8 cellular contexts compared by ENCODE assay signal in genomic region chr15:51751687-51752683, GRCh38. TPM values are rescaled to one million over a fixed set of nuclear protein-coding genes. Genes with fewer than 3 reads are reported as not detected.
DNase-seq lines count a peak whose midpoint lies in the region; ATAC-seq and TF ChIP-seq lines count a peak whose summit lies in the region.

No MANE protein-coding gene starts in this region.

- intact Hi-C loops in left lung (cut with DNase I) = no loop called here

- H3K4me3 ChIP-seq in BE2C (ENCODE audit: low read depth, low read length) (peak overlapping the region; percentile 81), left lung (peak overlapping the region; percentile 56 to 60), subcutaneous abdominal adipose tissue (ENCODE audit: low read depth in 1 of 5, low read length in 5 of 5) (peak overlapping the region; percentile 61 to 84 (median 76))

- no peaks in the 10 kb centered on the region for H3K36me3 Mint-ChIP-seq in chondrocyte (ENCODE audit: low read depth)

- H3K36me3 ChIP-seq in BE2C (no peaks in the 10 kb centered on the region), left lung (no peaks in the 10 kb centered on the region), subcutaneous abdominal adipose tissue (ENCODE audit: control insufficient read depth in 5 of 5, insufficient read depth in 5 of 5, low read length in 5 of 5) (no peaks in the 10 kb centered on the region)

- no peaks in the 10 kb centered on the region; the same call in 1 of the 2 replicates for H3K9me3 ChIP-seq in BE2C
- no peaks in the 10 kb centered on the region for H3K9me3 ChIP-seq in left lung
- no peaks in the 10 kb centered on the region for H3K9me3 ChIP-seq in subcutaneous abdominal adipose tissue (ENCODE audit: control insufficient read depth in 5 of 5, low read length in 5 of 5)

- H3K4me3 Mint-ChIP-seq in chondrocyte (ENCODE audit: unreplicated experiment) = peak overlapping the region; percentile 80

- H3K27ac ChIP-seq in left lung = peak overlapping the region in 1 of 2 donors; percentile 18
- no peak overlapping the region for H3K27ac ChIP-seq in subcutaneous abdominal adipose tissue (ENCODE audit: low read depth, low read length)

- peaks cover 14% of the 10 kb centered on the region for H3K4me1 Mint-ChIP-seq in chondrocyte (ENCODE audit: low read depth)

- H3K9me3 Mint-ChIP-seq in chondrocyte (ENCODE audit: low read depth) = no peaks in the 10 kb centered on the region

- TF ChIP-seq CTCF in BE2C (IDR thresholded peaks at IDR 0.05; ENCODE audit: low read depth, low read length) (no peak), chondrocyte (IDR thresholded peaks at IDR 0.05) (no peak), left lung (IDR thresholded peaks at IDR 0.05) (no peak)

- peak overlapping the region in 3 of 5 donors; percentile 19 to 60 (median 46) for H3K9ac ChIP-seq in subcutaneous abdominal adipose tissue (ENCODE audit: low read length in 5 of 5)

- H3K27ac Mint-ChIP-seq in chondrocyte (ENCODE audit: unreplicated experiment) = peak overlapping the region; percentile 53

- H3K4me1 ChIP-seq in BE2C (no peaks in the 10 kb centered on the region; the same call in none of the 2 replicates), left lung (peaks cover 3 to 53% of the 10 kb centered on the region in 2 donors), subcutaneous abdominal adipose tissue (ENCODE audit: control insufficient read depth in 5 of 5, insufficient read depth in 5 of 5, low read length in 5 of 5) (peaks cover 0 to 21% (median 17%) of the 10 kb centered on the region in 5 donors)

- H3K27me3 ChIP-seq in BE2C (no peaks in the 10 kb centered on the region), left lung (peaks cover 0 to 24% of the 10 kb centered on the region in 2 donors), subcutaneous abdominal adipose tissue (ENCODE audit: control insufficient read depth in 5 of 5, insufficient read depth in 4 of 5, low read length in 5 of 5) (no peaks in the 10 kb centered on the region)

- ATAC-seq in GM18867 (IDR thresholded peaks at IDR 0.05; ENCODE audit: unreplicated experiment) (peak; percentile 36), HG03095 (IDR thresholded peaks at IDR 0.05; ENCODE audit: unreplicated experiment) (peak; percentile 32), left lung (peak; percentile 54)

- peaks cover 23% of the 10 kb centered on the region for H3K27me3 Mint-ChIP-seq in chondrocyte (ENCODE audit: low read depth)

- DNase-seq in BE2C = peak; percentile 63
- peak; percentile 53 for DNase-seq in RPMI8226
- no peak for DNase-seq in chondrocyte (ENCODE audit: low spot score)
- DNase-seq in left lung = peak; percentile 52 to 82
- DNase-seq in GM19240 (ENCODE audit: insufficient read length, low spot score) = no peak

RNA-seq across cellular contexts. Expression of gene TMOD2, which starts 0.6 kb away (rescaled TPM):
- 12.9 TPM for polyA plus RNA-seq in BE2C (2012; ENCODE audit: insufficient read depth, insufficient read length, low read depth)
- total RNA-seq in chondrocyte (5.7 to 7.8 TPM (median 6.7 TPM) in 3 replicates), left lung (10 to 100 TPM; 10.8 to 11.3 TPM)

RNA-seq across cellular contexts. Expression of gene LYSMD2, which starts 14.5 kb away (rescaled TPM):
- 37.3 TPM for polyA plus RNA-seq in BE2C (2012; ENCODE audit: insufficient read depth, insufficient read length, low read depth)
- 1.5 to 2.7 TPM (median 2.6 TPM) in 3 replicates for total RNA-seq in chondrocyte
- 10 to 100 TPM; 12.7 to 19.6 TPM for total RNA-seq in left lung

Comparison
In these comparisons a context has a peak if more than half of its experiments do, and no peak if none do; other contexts are left out.
1. DNase-seq: peak in BE2C (single experiment), RPMI8226 (single experiment) and left lung (2 of 2); none in chondrocyte (single experiment) and GM19240 (single experiment).
2. Peak in every context shown above with its lines, with median percentiles within 50 percentile points of each other: H3K4me3 ChIP-seq and ATAC-seq.